In the genomic region with DNA sequence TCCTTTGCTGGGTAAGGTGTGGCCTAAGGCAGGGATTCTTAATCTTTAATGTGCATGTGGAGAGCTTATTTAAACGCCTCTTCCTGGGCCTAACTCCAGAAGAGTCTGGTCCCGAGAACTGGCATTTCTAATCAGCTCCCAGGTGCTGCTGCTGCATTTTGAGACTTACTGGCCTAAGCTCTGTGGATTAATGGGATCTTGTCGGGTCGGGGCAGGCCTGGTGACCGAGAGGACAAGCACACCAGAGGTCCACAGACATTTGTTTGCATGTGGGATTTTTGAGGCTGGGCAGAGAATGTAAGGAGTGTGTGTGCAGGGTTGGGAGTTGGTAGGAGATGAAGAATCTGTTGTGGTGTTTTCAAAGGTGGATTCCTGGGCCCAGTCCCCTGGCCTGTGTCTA, we compare ENCODE assay signal across 18 cellular contexts.
A peak's percentile ranks its signal among the peaks of the same experiment; 100 is the strongest.
DNase-seq lines count a peak whose midpoint lies in the region; ATAC-seq and TF ChIP-seq lines count a peak whose summit lies in the region.
"Had no signal": no experiment of that assay in that cellular context is flagged by ENCODE, and none has a peak within 500 bp of the region (broad histone marks: within the 10 kb centered on the region; RNA-seq: fewer than 3 reads in every experiment).

No MANE protein-coding gene starts in this region.

- H3K27me3 ChIP-seq in GM23338 (ENCODE audit: insufficient read depth) (no peaks in the 10 kb centered on the region), WERI-Rb-1 (ENCODE audit: insufficient read depth, low read depth, severe bottlenecking) (no peaks in the 10 kb centered on the region), neuronal stem cell (ENCODE audit: control insufficient read depth in 3 of 3, insufficient read depth in 3 of 3, low read depth in 1 of 3, low read length in 3 of 3) (peaks cover 0 to 21% (median 15%) of the 10 kb centered on the region in 3 experiments)

- no peak overlapping the region for H3K23ac ChIP-seq in neuronal stem cell (ENCODE audit: low read depth, low read length, poor library complexity)

- H3K79me1 ChIP-seq in neuronal stem cell (ENCODE audit: low read depth, low read length), result no peaks in the 10 kb centered on the region

- no peaks in the 10 kb centered on the region for H3K36me3 ChIP-seq in GM23338 (ENCODE audit: insufficient read depth)
- no peaks in the 10 kb centered on the region for H3K36me3 ChIP-seq in WERI-Rb-1
- H3K36me3 ChIP-seq in neuronal stem cell (replicated peaks in 1 of 2; ENCODE audit: control insufficient read depth in 2 of 2, insufficient read depth in 2 of 2, low read length in 2 of 2), result no peaks in the 10 kb centered on the region
- H3K36me3 ChIP-seq: HAP-1 had no signal

- peak overlapping the region; percentile 91 for H2BK12ac ChIP-seq in neuronal stem cell (ENCODE audit: low read length)

- H3K4me3 ChIP-seq in GM23338, result no peak overlapping the region
- no peak overlapping the region for H3K4me3 ChIP-seq in WERI-Rb-1 (ENCODE audit: low read depth, low read length)
- H3K4me3 ChIP-seq in neuronal stem cell (ENCODE audit: low read length in 2 of 2), result no peak overlapping the region
- H3K4me3 ChIP-seq: A549, HAP-1 had no signal

- H3K4ac ChIP-seq in neuronal stem cell (ENCODE audit: low read length), result no peak overlapping the region

- H2BK15ac ChIP-seq in neuronal stem cell (ENCODE audit: low read length), result peak overlapping the region; percentile 49

- peaks cover 20% of the 10 kb centered on the region for H3K27me3 Mint-ChIP-seq in GM23338 (ENCODE audit: insufficient read depth, low read depth, poor library complexity)
- H3K27me3 Mint-ChIP-seq in memory B cell, result peaks cover 9% of the 10 kb centered on the region

- H2AFZ ChIP-seq in GM23338, result peak overlapping the region; percentile 32
- peak overlapping the region; percentile 13 for H2AFZ ChIP-seq in neuronal stem cell (ENCODE audit: low read length)

- peaks cover 24% of the 10 kb centered on the region for H3K4me1 Mint-ChIP-seq in GM23338
- H3K4me1 Mint-ChIP-seq in memory B cell, result peaks cover 16% of the 10 kb centered on the region
- H3K4me1 Mint-ChIP-seq: CD8-positive, alpha-beta memory T cell had no signal

- H2BK120ac ChIP-seq in neuronal stem cell (ENCODE audit: low read depth, low read length), result peak overlapping the region; percentile 69

- no peaks in the 10 kb centered on the region for H3K36me3 Mint-ChIP-seq in GM23338 (ENCODE audit: low read depth)
- no peaks in the 10 kb centered on the region for H3K36me3 Mint-ChIP-seq in memory B cell
- H3K36me3 Mint-ChIP-seq: CD8-positive, alpha-beta memory T cell had no signal

- no peak overlapping the region for H2BK5ac ChIP-seq in neuronal stem cell (ENCODE audit: low read length)

- ATAC-seq in GM23338, result no peak
- no peak for ATAC-seq in memory B cell (ENCODE audit: low read depth)
- ATAC-seq in GM21576 (IDR thresholded peaks at IDR 0.05; ENCODE audit: unreplicated experiment), result no peak
- no peak for ATAC-seq in HG03045 (IDR thresholded peaks at IDR 0.05; ENCODE audit: unreplicated experiment)

- 0 out of 2 replicates have a peak overlapping the region, but pooled peaks have one; percentile 50 for H3K27ac ChIP-seq in GM23338 (ENCODE audit: low read depth)
- H3K27ac ChIP-seq in WERI-Rb-1, result peak overlapping the region; percentile 40
- H3K27ac ChIP-seq in neuronal stem cell (replicated peaks; ENCODE audit: low read length), result no peak overlapping the region
- H3K27ac ChIP-seq: A549 had no signal

- H4K91ac ChIP-seq in neuronal stem cell (ENCODE audit: low read depth, low read length, poor library complexity), result no peak overlapping the region

- H3K9me3 ChIP-seq in WERI-Rb-1 (ENCODE audit: severe bottlenecking) (no peaks in the 10 kb centered on the region), neuronal stem cell (replicated peaks in 1 of 2; ENCODE audit: control insufficient read depth in 2 of 2, insufficient read depth in 1 of 2, low read depth in 1 of 2, low read length in 2 of 2) (no peaks in the 10 kb centered on the region)
- H3K9me3 ChIP-seq: A549, HAP-1 had no signal

- H2AK5ac ChIP-seq in neuronal stem cell (ENCODE audit: low read depth, low read length), result peak overlapping the region; percentile 89

- H3K9me3 Mint-ChIP-seq in GM23338, result no peaks in the 10 kb centered on the region
- no peaks in the 10 kb centered on the region for H3K9me3 Mint-ChIP-seq in memory B cell
- H3K9me3 Mint-ChIP-seq: CD8-positive, alpha-beta memory T cell had no signal

- H3K27ac Mint-ChIP-seq in GM23338, result no peak overlapping the region; the same call in 1 of the 2 replicates
- peak overlapping the region; percentile 5 for H3K27ac Mint-ChIP-seq in memory B cell
- H3K27ac Mint-ChIP-seq: CD8-positive, alpha-beta memory T cell had no signal

- H4K8ac ChIP-seq in neuronal stem cell (ENCODE audit: low read depth, low read length), result no peak overlapping the region

- peaks cover 11% of the 10 kb centered on the region; the same call in 1 of the 2 replicates for H3K4me1 ChIP-seq in GM23338 (ENCODE audit: insufficient read depth)
- H3K4me1 ChIP-seq in neuronal stem cell (ENCODE audit: control insufficient read depth in 2 of 2, insufficient read depth in 1 of 2, low read depth in 1 of 2, low read length in 2 of 2), result peaks cover 14 to 36% of the 10 kb centered on the region in 2 donors
- H3K4me1 ChIP-seq: A549 had no signal

- 0 out of 2 replicates have a peak overlapping the region, but pooled peaks have one; percentile 21 for H3K4me2 ChIP-seq in GM23338
- H3K4me2 ChIP-seq in neuronal stem cell (ENCODE audit: insufficient read depth, low read length, poor library complexity, severe bottlenecking), result no peak overlapping the region
- H3K4me2 ChIP-seq: A549 had no signal

- no peaks in the 10 kb centered on the region for H3K79me2 ChIP-seq in GM23338 (replicated peaks; ENCODE audit: insufficient read depth)

- H3K14ac ChIP-seq in neuronal stem cell (ENCODE audit: low read length), result no peak overlapping the region

- H3K4me3 Mint-ChIP-seq in GM23338 (no peak overlapping the region), memory B cell (no peak overlapping the region)
- H3K4me3 Mint-ChIP-seq: CD8-positive, alpha-beta memory T cell had no signal

- no peaks in the 10 kb centered on the region for H4K20me1 ChIP-seq in GM23338 (replicated peaks; ENCODE audit: insufficient read depth)

- no CpG with 5 or more reads among the region's 5 CpGs for WGBS in neuronal stem cell (ENCODE audit: extremely low coverage in 2 of 2, insufficient read length in 2 of 2, insufficient replicate concordance in 1 of 2), 2 donors

- no peak overlapping the region for H3K9ac ChIP-seq in neuronal stem cell (ENCODE audit: low read depth, low read length, poor library complexity)

- TF ChIP-seq CTCF in GM23338 (conservative IDR thresholded peaks at IDR 0.05; ENCODE audit: low read depth in 2 of 2), result no peak
- no peak for TF ChIP-seq CTCF in WERI-Rb-1 (IDR thresholded peaks at IDR 0.05; ENCODE audit: low read depth, low read length)

- peak overlapping the region; percentile 76 for H3K18ac ChIP-seq in neuronal stem cell (ENCODE audit: low read length)

- DNase-seq in GM23338 (ENCODE audit: low spot score) (no peak), WERI-Rb-1 (peak; percentile 95), memory B cell (ENCODE audit: low spot score in 2 of 2) (no peak), neuronal stem cell (ENCODE audit: low spot score) (no peak), DMS153 treated with DMSO at 0.1 percent for 48 hours (lab: John Stamatoyannopoulos, UW; ENCODE audit: unreplicated experiment) (no peak)
- DNase-seq: CD8-positive, alpha-beta memory T cell; DMS79; KG1; NCI-H187; NCI-H2227 treated with DMSO at 0.1 percent for 48 hours; NCI-H510A treated with DMSO at 0.1 percent for 48 hours; NCI-H774; RPMI8226; SIG-M5 had no signal

- no peaks in the 10 kb centered on the region for H3F3A ChIP-seq in GM23338 (replicated peaks; ENCODE audit: low read depth)

- peaks cover 4% of the 10 kb centered on the region for H3K9me2 ChIP-seq in GM23338 (ENCODE audit: insufficient read depth)

TF ChIP-seq in GM23338, 12 proteins besides CTCF, POLR2A, EP300 and RAD21 (continues in another document):
- no peak for TF ChIP-seq REST (IDR thresholded peaks at IDR 0.05; ENCODE audit: unreplicated experiment)
- TF ChIP-seq ETS1 (IDR thresholded peaks at IDR 0.05), result no peak
- no peak for TF ChIP-seq POLR2AphosphoS5 (IDR thresholded peaks at IDR 0.05; ENCODE audit: low read depth)
- TF ChIP-seq ZNF331 (CRISPR knock-in tag; IDR thresholded peaks at IDR 0.05; ENCODE audit: low read depth), result no peak
- TF ChIP-seq JUNB (IDR thresholded peaks at IDR 0.05; ENCODE audit: unreplicated experiment), result no peak
- no peak for TF ChIP-seq STAT1 (IDR thresholded peaks at IDR 0.05; ENCODE audit: unreplicated experiment)
